ENCODE assay signal across 11 cellular contexts in genomic region chr19:18961767-18962423, GRCh38. TPM values are rescaled to one million over a fixed set of nuclear protein-coding genes. Genes with fewer than 3 reads are reported as not detected.
DNase-seq lines count a peak whose midpoint lies in the region; ATAC-seq and TF ChIP-seq lines count a peak whose summit lies in the region.
"Had no signal": no experiment of that assay in that cellular context is flagged by ENCODE, and none has a peak within 500 bp of the region (broad histone marks: within the 10 kb centered on the region; RNA-seq: fewer than 3 reads in every experiment).

No MANE protein-coding gene starts in this region.

- H3K27me3 Mint-ChIP-seq in activated naive CD4-positive, alpha-beta T cell treated with anti-CD3 and anti-CD28 coated beads, Interleukin-2, amount 10 ng/mL, durations not matched to agents 7 days and 5 days = peaks cover 23% of the 10 kb centered on the region
- peaks cover 2% of the 10 kb centered on the region for H3K27me3 Mint-ChIP-seq in endothelial cell (ENCODE audit: unreplicated experiment)

- peak; percentile 42 for DNase-seq in activated naive CD4-positive, alpha-beta T cell treated with anti-CD3 and anti-CD28 coated beads, Interleukin-2, amount 10 ng/mL, durations not matched to agents 7 days and 5 days
- DNase-seq in activated naive CD4-positive, alpha-beta T cell treated with Interleukin-2 at 50 U/mL for 16 hours = no peak
- DNase-seq in NCI-H510A treated with DMSO at 0.1 percent for 48 hours (lab: John Stamatoyannopoulos, UW) = peak; percentile 34
- no peak for DNase-seq in endothelial cell (ENCODE audit: low spot score)
- peak; percentile 9 for DNase-seq in retina
- no peak for DNase-seq in NK-92 treated with Interleukin-12 subunit alpha and Interleukin-12 subunit beta, amount 100 ng/mL, for 24 hours (lab: John Stamatoyannopoulos, UW)
- DNase-seq in central memory CD4-positive, alpha-beta T cell = no peak
- DNase-seq: AML-193, NCI-H2029, Right ventricle myocardium superior had no signal

- H3K36me3 Mint-ChIP-seq in activated naive CD4-positive, alpha-beta T cell treated with anti-CD3 and anti-CD28 coated beads, Interleukin-2, amount 10 ng/mL, durations not matched to agents 7 days and 5 days = no peaks in the 10 kb centered on the region
- no peaks in the 10 kb centered on the region for H3K36me3 Mint-ChIP-seq in endothelial cell (ENCODE audit: low read depth, unreplicated experiment)

- CTCF ChIA-PET in activated naive CD4-positive, alpha-beta T cell treated with anti-CD3 and anti-CD28 coated beads, Interleukin-2, amount 10 ng/mL, durations not matched to agents 7 days and 5 days (lab: Charles Lee) = no interaction called here

- ATAC-seq in GM19324 (IDR thresholded peaks at IDR 0.05; ENCODE audit: low FRiP score, unreplicated experiment) = no peak

- H3K4me1 Mint-ChIP-seq in activated naive CD4-positive, alpha-beta T cell treated with anti-CD3 and anti-CD28 coated beads, Interleukin-2, amount 10 ng/mL, durations not matched to agents 7 days and 5 days = peaks cover 13% of the 10 kb centered on the region
- H3K4me1 Mint-ChIP-seq in endothelial cell (ENCODE audit: unreplicated experiment) = peaks cover 2% of the 10 kb centered on the region

- TF ChIP-seq CTCF in endothelial cell (IDR thresholded peaks at IDR 0.05; ENCODE audit: unreplicated experiment) = no peak

- no peaks in the 10 kb centered on the region for H3K9me3 Mint-ChIP-seq in activated naive CD4-positive, alpha-beta T cell treated with anti-CD3 and anti-CD28 coated beads, Interleukin-2, amount 10 ng/mL, durations not matched to agents 7 days and 5 days
- H3K9me3 Mint-ChIP-seq in endothelial cell (ENCODE audit: unreplicated experiment) = no peaks in the 10 kb centered on the region

- no peak overlapping the region for H3K4me3 Mint-ChIP-seq in activated naive CD4-positive, alpha-beta T cell treated with anti-CD3 and anti-CD28 coated beads, Interleukin-2, amount 10 ng/mL, durations not matched to agents 7 days and 5 days
- peak overlapping the region; percentile 44 for H3K4me3 Mint-ChIP-seq in endothelial cell (ENCODE audit: unreplicated experiment)

- no peak overlapping the region for H3K27ac Mint-ChIP-seq in activated naive CD4-positive, alpha-beta T cell treated with anti-CD3 and anti-CD28 coated beads, Interleukin-2, amount 10 ng/mL, durations not matched to agents 7 days and 5 days
- no peak overlapping the region for H3K27ac Mint-ChIP-seq in endothelial cell (ENCODE audit: unreplicated experiment)

RNA-seq across cellular contexts. Expression of gene HOMER3, which starts 20.9 kb away (rescaled TPM):
- 222 TPM for total RNA-seq in endothelial cell (ENCODE audit: unreplicated experiment)

RNA-seq across cellular contexts. Expression of gene DDX49, which starts 42.4 kb away (rescaled TPM):
- total RNA-seq in endothelial cell (ENCODE audit: unreplicated experiment) = 33.7 TPM

RNA-seq across cellular contexts. Expression of gene COPE, which starts 42.7 kb away (rescaled TPM):
- 213 TPM for total RNA-seq in endothelial cell (ENCODE audit: unreplicated experiment)

Comparison
In these comparisons a context has a peak if more than half of its experiments do, and no peak if none do; other contexts are left out.
1. DNase-seq: peak in activated naive CD4-positive, alpha-beta T cell treated with anti-CD3 and anti-CD28 coated beads, Interleukin-2, amount 10 ng/mL, durations not matched to agents 7 days and 5 days (single experiment), NCI-H510A treated with DMSO at 0.1 percent for 48 hours (single experiment) and retina (single experiment); none in activated naive CD4-positive, alpha-beta T cell treated with Interleukin-2 at 50 U/mL for 16 hours (single experiment), endothelial cell (single experiment), NK-92 treated with Interleukin-12 subunit alpha and Interleukin-12 subunit beta, amount 100 ng/mL, for 24 hours (single experiment) and central memory CD4-positive, alpha-beta T cell (single experiment).